ENCODE assay signal across 16 cellular contexts in the genomic region with DNA sequence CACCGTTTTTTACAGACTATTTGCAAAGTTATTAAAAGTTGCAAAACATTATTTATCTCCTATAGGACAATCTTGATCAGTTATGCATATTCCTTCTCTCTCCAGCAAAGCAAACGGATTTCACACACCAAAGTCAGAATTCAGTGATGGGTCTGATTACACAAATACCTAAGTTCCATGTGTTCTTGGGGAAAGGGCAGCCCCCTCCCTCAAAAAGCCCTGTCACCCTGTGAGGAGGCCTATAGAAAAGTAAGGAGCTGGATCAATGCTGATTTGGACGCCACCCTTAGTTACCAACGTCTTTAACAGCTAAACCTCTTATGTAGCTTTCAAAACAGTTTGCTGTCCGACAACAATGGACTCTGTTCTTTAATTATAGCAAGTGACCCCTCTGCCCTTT. TPM values are rescaled to one million over a fixed set of nuclear protein-coding genes. Genes with fewer than 3 reads are reported as not detected.
DNase-seq lines count a peak whose midpoint lies in the region; ATAC-seq, FAIRE-seq and TF ChIP-seq lines count a peak whose summit lies in the region.
"Had no signal": no experiment of that assay in that cellular context is flagged by ENCODE, and none has a peak within 500 bp of the region (broad histone marks: within the 10 kb centered on the region; RNA-seq: fewer than 3 reads in every experiment).

No MANE protein-coding gene starts in this region.

- H3K27me3 ChIP-seq in OCI-LY1 (ENCODE audit: insufficient read depth, low read length) = no peaks in the 10 kb centered on the region
- H3K27me3 ChIP-seq in esophagus squamous epithelium = no peaks in the 10 kb centered on the region
- H3K27me3 ChIP-seq in neuron (ENCODE audit: insufficient read depth, low read length) = no peaks in the 10 kb centered on the region
- H3K27me3 ChIP-seq: pancreas, tibial nerve had no signal

- 59 to 69% methylated on average over 5 of the region's 5 CpGs for WGBS in esophagus squamous epithelium, 2 donors

- no peaks in the 10 kb centered on the region for H4K20me1 ChIP-seq in OCI-LY1 (ENCODE audit: insufficient read depth, low read length)

- no peak for TF ChIP-seq POLR2A in esophagus squamous epithelium (IDR thresholded peaks at IDR 0.05)

- H3K36me3 ChIP-seq in OCI-LY1 (ENCODE audit: insufficient read depth, low read length) (peaks cover 11% of the 10 kb centered on the region), esophagus squamous epithelium (no peaks in the 10 kb centered on the region), neuron (ENCODE audit: insufficient read depth, low read length) (peaks cover 7% of the 10 kb centered on the region)
- H3K36me3 ChIP-seq: pancreas, tibial nerve had no signal

- H3K4me3 ChIP-seq in OCI-LY1 (ENCODE audit: low read depth, low read length, poor library complexity, severe bottlenecking) = peak overlapping the region; percentile 78
- no peak overlapping the region for H3K4me3 ChIP-seq in esophagus squamous epithelium
- H3K4me3 ChIP-seq in neuron (ENCODE audit: low read length) = peak overlapping the region; percentile 64
- H3K4me3 ChIP-seq: pancreas, tibial nerve had no signal

- ATAC-seq in GM21825 (IDR thresholded peaks at IDR 0.05; ENCODE audit: unreplicated experiment) (no peak), HG03135 (IDR thresholded peaks at IDR 0.05; ENCODE audit: unreplicated experiment) (no peak)
- ATAC-seq: activated CD8-positive, alpha-beta T cell treated with anti-CD3 and anti-CD28 coated beads for 36 hours; left cardiac atrium; pancreas had no signal

- H3K4me3 Mint-ChIP-seq in immature natural killer cell = no peak overlapping the region
- H3K4me3 Mint-ChIP-seq: activated CD8-positive, alpha-beta T cell treated with anti-CD3 and anti-CD28 coated beads for 36 hours had no signal

- H3K27me3 Mint-ChIP-seq in immature natural killer cell (ENCODE audit: low read depth in 3 of 3) = peaks cover 9 to 16% (median 11%) of the 10 kb centered on the region in 3 donors

- H3K4me1 Mint-ChIP-seq in immature natural killer cell = peaks cover 0 to under 1% of the 10 kb centered on the region in 2 donors

- TF ChIP-seq CTCF in D721Med (IDR thresholded peaks at IDR 0.05; ENCODE audit: insufficient read depth, missing control alignments) (no peak), OCI-LY1 (IDR thresholded peaks at IDR 0.05; ENCODE audit: low read length) (no peak), esophagus squamous epithelium (IDR thresholded peaks at IDR 0.05) (no peak)

- peak overlapping the region; percentile 96 for H3K9ac ChIP-seq in OCI-LY1 (ENCODE audit: low read length)

- H3K79me2 ChIP-seq in OCI-LY1 (ENCODE audit: insufficient read depth, low read length) = peaks cover 100% of the 10 kb centered on the region

- intact Hi-C loops in esophagus squamous epithelium (cut with DNase I) = loop anchor here (10.0 kb wide), 1 partner anchor 745 kb away; no protein-coding TSS in a partner anchor

- peak; percentile 11 for FAIRE-seq in D721Med (lab: Jason Lieb, UNC)
- FAIRE-seq: HepG2, pancreas had no signal

- peaks cover 0 to 5% (median 2%) of the 10 kb centered on the region in 6 donors for H3K9me3 Mint-ChIP-seq in immature natural killer cell
- H3K9me3 Mint-ChIP-seq: activated CD8-positive, alpha-beta T cell treated with anti-CD3 and anti-CD28 coated beads for 36 hours had no signal

- H3K27ac Mint-ChIP-seq in immature natural killer cell = no peak overlapping the region
- H3K27ac Mint-ChIP-seq: activated CD8-positive, alpha-beta T cell treated with anti-CD3 and anti-CD28 coated beads for 36 hours had no signal

- H3K4me2 ChIP-seq in OCI-LY1 (ENCODE audit: low read length) = peak overlapping the region; percentile 77

- H3K4me1 ChIP-seq in OCI-LY1 (ENCODE audit: insufficient read depth, low read length, severe bottlenecking) = peaks cover 77% of the 10 kb centered on the region
- H3K4me1 ChIP-seq in esophagus squamous epithelium = peaks cover 15 to 100% (median 29%) of the 10 kb centered on the region in 3 donors
- peaks cover 69% of the 10 kb centered on the region for H3K4me1 ChIP-seq in neuron (ENCODE audit: insufficient read depth, low read length)

- peaks cover 0 to 4% (median 3%) of the 10 kb centered on the region in 3 donors for H3K36me3 Mint-ChIP-seq in immature natural killer cell

- DNase-seq in D721Med (ENCODE audit: insufficient read length, low spot score) (no peak), esophagus squamous epithelium (lab: John Stamatoyannopoulos, UW) (no peak), immature natural killer cell (no peak), NCI-H1417 treated with DMSO at 0.1 percent for 48 hours (lab: John Stamatoyannopoulos, UW) (no peak)
- DNase-seq: activated CD8-positive, alpha-beta T cell treated with anti-CD3 and anti-CD28 coated beads for 36 hours; activated gamma-delta T cell treated with Interleukin-2 at 50 U/mL for 16 hours; effector CD4-positive, alpha-beta T cell; left cardiac atrium; NCI-H1092 treated with DMSO at 0.1 percent for 48 hours; pancreas had no signal

- H3K9me3 ChIP-seq in OCI-LY1 (ENCODE audit: low read length) (no peaks in the 10 kb centered on the region), esophagus squamous epithelium (no peaks in the 10 kb centered on the region), neuron (ENCODE audit: low read length) (no peaks in the 10 kb centered on the region)
- H3K9me3 ChIP-seq: pancreas, tibial nerve had no signal

- H3K27ac ChIP-seq in OCI-LY1 (ENCODE audit: low read depth, low read length, poor library complexity, severe bottlenecking) (peak overlapping the region; percentile 99), esophagus squamous epithelium (peak overlapping the region in 3 of 4 donors; percentile 1 to 96 (median 94))

- H3F3A ChIP-seq in OCI-LY1 (ENCODE audit: insufficient read depth, low read length) = no peaks in the 10 kb centered on the region

- no peak overlapping the region for H2AFZ ChIP-seq in OCI-LY1 (ENCODE audit: low read length)
- H2AFZ ChIP-seq in neuron (ENCODE audit: low read depth, low read length) = no peak overlapping the region

- H3K9me2 ChIP-seq in OCI-LY1 (ENCODE audit: low read depth, low read length) = no peaks in the 10 kb centered on the region

RNA-seq across cellular contexts. Expression of a gene that starts 6.4 kb away (rescaled TPM):
- 10 to 100 TPM in 2 of 4 donors, 1 to 10 TPM in 2; 5.8 to 25.7 (median 10.4) TPM for total RNA-seq in esophagus squamous epithelium
- not detected for polyA plus RNA-seq in immature natural killer cell
- total RNA-seq: activated CD8-positive, alpha-beta T cell treated with anti-CD3 and anti-CD28 coated beads for 36 hours had no signal

Comparison
In these comparisons a context has a peak if more than half of its experiments do, and no peak if none do; other contexts are left out.
1. H3K4me3 ChIP-seq: peak in OCI-LY1 (single experiment) and neuron (single experiment); none in esophagus squamous epithelium (0 of 4).